22 cellular contexts compared by ENCODE assay signal in genomic region chr9:136179761-136180160, GRCh38. TPM values are rescaled to one million over a fixed set of nuclear protein-coding genes. Genes with fewer than 3 reads are reported as not detected.
A peak's percentile ranks its signal among the peaks of the same experiment; 100 is the strongest.
DNase-seq lines count a peak whose midpoint lies in the region; ATAC-seq, FAIRE-seq and TF ChIP-seq lines count a peak whose summit lies in the region.
"Had no signal": no experiment of that assay in that cellular context is flagged by ENCODE, and none has a peak within 500 bp of the region (broad histone marks: within the 10 kb centered on the region; RNA-seq: fewer than 3 reads in every experiment).

No MANE protein-coding gene starts in this region.

- H3K79me2 ChIP-seq in osteoblast (ENCODE audit: insufficient read depth, low read length) = no peaks in the 10 kb centered on the region

- no peak for TF ChIP-seq POLR2A in adrenal gland (IDR thresholded peaks at IDR 0.05)

- no peak overlapping the region for H3K27ac Mint-ChIP-seq in natural killer cell treated with Interleukin-12 subunit alpha and Interleukin-12 subunit beta and Interleukin-15 and Interleukin-18, amount 100 ng/mL, for 72 hours
- H3K27ac Mint-ChIP-seq in natural killer cell (no peak overlapping the region), CD14-positive monocyte (no peak overlapping the region), glutamatergic neuron (ENCODE audit: unreplicated experiment) (no peak overlapping the region)
- H3K27ac Mint-ChIP-seq: CD4-positive, alpha-beta memory T cell had no signal

- WGBS in adrenal gland, 4 donors = 82 to 98% (median 91%) methylated on average over 3 to 13 of the region's 13 CpGs

- no peak overlapping the region for H2AFZ ChIP-seq in osteoblast (ENCODE audit: low read length)

- H3K4me1 ChIP-seq in osteoblast (ENCODE audit: insufficient read depth, low read length) (no peaks in the 10 kb centered on the region), adrenal gland (replicated peaks in 1 of 2) (no peaks in the 10 kb centered on the region)
- H3K4me1 ChIP-seq: HAP-1 had no signal

- H3K36me3 Mint-ChIP-seq in natural killer cell treated with Interleukin-12 subunit alpha and Interleukin-12 subunit beta and Interleukin-15 and Interleukin-18, amount 100 ng/mL, for 72 hours = no peaks in the 10 kb centered on the region
- H3K36me3 Mint-ChIP-seq in natural killer cell (no peaks in the 10 kb centered on the region), CD14-positive monocyte (no peaks in the 10 kb centered on the region), glutamatergic neuron (ENCODE audit: unreplicated experiment) (no peaks in the 10 kb centered on the region)
- H3K36me3 Mint-ChIP-seq: CD4-positive, alpha-beta memory T cell had no signal

- H3K36me3 ChIP-seq in osteoblast (ENCODE audit: insufficient read depth, low read length) (no peaks in the 10 kb centered on the region), adrenal gland (replicated peaks in 1 of 2) (no peaks in the 10 kb centered on the region)
- H3K36me3 ChIP-seq: HAP-1 had no signal

- no peaks in the 10 kb centered on the region for H3K9me3 ChIP-seq in osteoblast (ENCODE audit: low read depth, low read length)
- no peaks in the 10 kb centered on the region for H3K9me3 ChIP-seq in adrenal gland (replicated peaks in 1 of 3)
- H3K9me3 ChIP-seq: HAP-1 had no signal

- no peak for DNase-seq in natural killer cell treated with Interleukin-12 subunit alpha and Interleukin-12 subunit beta and Interleukin-15 and Interleukin-18, amount 100 ng/mL, for 72 hours (ENCODE audit: low spot score)
- DNase-seq in natural killer cell (no peak), CD14-positive monocyte (ENCODE audit: low spot score) (peak; percentile 43), glutamatergic neuron (peak; percentile 16), osteoblast (ENCODE audit: insufficient read length, low spot score, missing footprints) (peak; percentile 58), D721Med (ENCODE audit: insufficient read length, low spot score) (no peak), activated T-cell treated with anti-CD3 and anti-CD28 coated beads for 4 hours (no peak), adrenal gland (no peak)
- DNase-seq: ACHN; CD4-positive, alpha-beta memory T cell; DMS53; DND-41; EL had no signal

- H3K4me1 Mint-ChIP-seq in natural killer cell treated with Interleukin-12 subunit alpha and Interleukin-12 subunit beta and Interleukin-15 and Interleukin-18, amount 100 ng/mL, for 72 hours (ENCODE audit: low read depth in 2 of 2) = no peaks in the 10 kb centered on the region
- no peaks in the 10 kb centered on the region for H3K4me1 Mint-ChIP-seq in natural killer cell
- no peaks in the 10 kb centered on the region for H3K4me1 Mint-ChIP-seq in CD14-positive monocyte
- H3K4me1 Mint-ChIP-seq in glutamatergic neuron (ENCODE audit: low read depth, unreplicated experiment) = peaks cover 3% of the 10 kb centered on the region
- H3K4me1 Mint-ChIP-seq: CD4-positive, alpha-beta memory T cell had no signal

- H3K4me2 ChIP-seq in osteoblast (ENCODE audit: insufficient read depth, low read length) = no peak overlapping the region

- no peak overlapping the region for H3K27ac ChIP-seq in osteoblast (ENCODE audit: low read depth, low read length)
- no peak overlapping the region for H3K27ac ChIP-seq in adrenal gland
- H3K27ac ChIP-seq: C4-2B had no signal

- no peaks in the 10 kb centered on the region for H4K20me1 ChIP-seq in osteoblast (ENCODE audit: insufficient read depth, low read length)

- no peaks in the 10 kb centered on the region for H3K9me3 Mint-ChIP-seq in natural killer cell treated with Interleukin-12 subunit alpha and Interleukin-12 subunit beta and Interleukin-15 and Interleukin-18, amount 100 ng/mL, for 72 hours
- no peaks in the 10 kb centered on the region for H3K9me3 Mint-ChIP-seq in natural killer cell
- no peaks in the 10 kb centered on the region for H3K9me3 Mint-ChIP-seq in CD14-positive monocyte
- H3K9me3 Mint-ChIP-seq in glutamatergic neuron (ENCODE audit: unreplicated experiment) = peaks cover 4% of the 10 kb centered on the region
- H3K9me3 Mint-ChIP-seq: CD4-positive, alpha-beta memory T cell had no signal

- FAIRE-seq in D721Med (lab: Jason Lieb, UNC) = no peak
- FAIRE-seq: A204.1, GM12878, GM19239 had no signal

- peaks cover 0 to 3% of the 10 kb centered on the region in 2 donors for H3K27me3 Mint-ChIP-seq in natural killer cell treated with Interleukin-12 subunit alpha and Interleukin-12 subunit beta and Interleukin-15 and Interleukin-18, amount 100 ng/mL, for 72 hours
- H3K27me3 Mint-ChIP-seq in natural killer cell (ENCODE audit: low read depth in 2 of 2) = peaks cover 0 to 2% of the 10 kb centered on the region in 2 donors
- peaks cover 2 to 23% (median 3%) of the 10 kb centered on the region in 3 donors for H3K27me3 Mint-ChIP-seq in CD14-positive monocyte (ENCODE audit: low read depth in 3 of 3)
- peaks cover 9% of the 10 kb centered on the region for H3K27me3 Mint-ChIP-seq in glutamatergic neuron (ENCODE audit: unreplicated experiment)

- intact Hi-C loops in natural killer cell (cut with micrococcal nuclease) = no loop called here
- intact Hi-C loops in CD14-positive monocyte (cut with micrococcal nuclease) = no loop called here
- intact Hi-C loops in adrenal gland (cut with DNase I) = loop anchor here in 1 of 2 donors (10.0 kb wide), 1 partner anchor 105 kb away; no protein-coding TSS in a partner anchor

- H3K27me3 ChIP-seq in osteoblast (ENCODE audit: insufficient read depth, low read length) = peaks cover 11% of the 10 kb centered on the region
- H3K27me3 ChIP-seq in adrenal gland = peaks cover under 1% of the 10 kb centered on the region

- TF ChIP-seq CTCF in natural killer cell (IDR thresholded peaks at IDR 0.05) (no peak), CD14-positive monocyte (IDR thresholded peaks at IDR 0.05) (no peak), glutamatergic neuron (IDR thresholded peaks at IDR 0.05; ENCODE audit: partially characterized antibody, unreplicated experiment) (no peak), osteoblast (IDR thresholded peaks at IDR 0.05; ENCODE audit: extremely low read depth, low read depth, low read length) (no peak), D721Med (IDR thresholded peaks at IDR 0.05; ENCODE audit: insufficient read depth, missing control alignments) (no peak), adrenal gland (IDR thresholded peaks at IDR 0.05) (no peak)

- H3K4me3 ChIP-seq in osteoblast (ENCODE audit: insufficient read depth, low read length) (no peak overlapping the region), adrenal gland (no peak overlapping the region)
- H3K4me3 ChIP-seq: GM12878, HAP-1 had no signal

- no peak overlapping the region for H3K4me3 Mint-ChIP-seq in natural killer cell treated with Interleukin-12 subunit alpha and Interleukin-12 subunit beta and Interleukin-15 and Interleukin-18, amount 100 ng/mL, for 72 hours
- H3K4me3 Mint-ChIP-seq in natural killer cell (no peak overlapping the region), CD14-positive monocyte (no peak overlapping the region), glutamatergic neuron (ENCODE audit: unreplicated experiment) (no peak overlapping the region)
- H3K4me3 Mint-ChIP-seq: CD4-positive, alpha-beta memory T cell had no signal

- peak; percentile 25 to 31 for ATAC-seq in natural killer cell treated with Interleukin-12 subunit alpha and Interleukin-12 subunit beta and Interleukin-15 and Interleukin-18, amount 100 ng/mL, for 72 hours
- no peak for ATAC-seq in natural killer cell
- ATAC-seq: GM12878 had no signal

RNA-seq across cellular contexts. Expression of gene LHX3, which starts 25.2 kb away (rescaled TPM):
- under 1 TPM in 1 of 2 donors, not detected in 1; 0.12 TPM for total RNA-seq in natural killer cell treated with Interleukin-12 subunit alpha and Interleukin-12 subunit beta and Interleukin-15 and Interleukin-18, amount 100 ng/mL, for 72 hours
- under 1 TPM in 1 of 3 donors, not detected in 2; 0.38 TPM for total RNA-seq in natural killer cell
- not detected for polyA plus RNA-seq in CD14-positive monocyte
- 0.81 TPM for total RNA-seq in glutamatergic neuron (ENCODE audit: unreplicated experiment)
- under 0.01 TPM in 1 of 2 replicates, not detected in the other for total RNA-seq in osteoblast
- total RNA-seq in adrenal gland = not detected
- polyA plus RNA-seq in adrenal gland = not detected
- total RNA-seq: CD4-positive, alpha-beta memory T cell; G401; GM12878; H4; HT-29 had no signal
- polyA plus RNA-seq: BJ; CD4-positive, alpha-beta memory T cell; GM12878 had no signal

Comparison
In these comparisons a context has a peak if more than half of its experiments do, and no peak if none do; other contexts are left out.
1. ATAC-seq: peak in natural killer cell treated with Interleukin-12 subunit alpha and Interleukin-12 subunit beta and Interleukin-15 and Interleukin-18, amount 100 ng/mL, for 72 hours (2 of 2); none in natural killer cell (0 of 3).
2. DNase-seq: peak in CD14-positive monocyte (single experiment), glutamatergic neuron (single experiment) and osteoblast (single experiment); none in natural killer cell treated with Interleukin-12 subunit alpha and Interleukin-12 subunit beta and Interleukin-15 and Interleukin-18, amount 100 ng/mL, for 72 hours (single experiment), natural killer cell (single experiment), D721Med (single experiment), activated T-cell treated with anti-CD3 and anti-CD28 coated beads for 4 hours (single experiment) and adrenal gland (0 of 7).